In the genomic region with DNA sequence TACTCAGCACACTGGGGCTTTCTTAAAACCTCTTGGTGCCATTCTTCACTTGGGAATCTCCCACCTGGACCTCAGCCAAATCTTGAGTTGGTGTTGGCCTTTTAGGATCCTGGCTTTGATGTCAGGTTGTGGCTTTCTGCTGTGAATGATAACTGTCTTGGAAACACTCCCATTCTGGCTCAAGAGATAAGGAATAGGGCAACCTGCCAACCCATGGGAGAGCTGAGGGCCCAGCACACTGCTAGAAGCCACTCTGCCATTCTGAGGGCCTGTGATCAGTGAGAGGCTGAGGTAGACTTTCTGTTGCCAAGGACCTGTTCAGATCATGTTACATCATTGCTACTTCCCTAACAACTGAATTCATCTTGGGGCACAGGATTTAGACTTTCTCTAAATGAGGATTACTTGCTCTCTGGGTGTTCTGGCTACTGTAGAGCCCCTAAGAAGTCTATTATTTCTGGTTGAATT, we compare ENCODE assay signal across 8 cellular contexts. TPM values are rescaled to one million over a fixed set of nuclear protein-coding genes. Genes with fewer than 3 reads are reported as not detected.
DNase-seq lines count a peak whose midpoint lies in the region; ATAC-seq and TF ChIP-seq lines count a peak whose summit lies in the region.

No MANE protein-coding gene starts in this region.

- no peak overlapping the region for H3K27ac Mint-ChIP-seq in nephron progenitor cell

- H3K4me3 ChIP-seq in brain microvascular endothelial cell (ENCODE audit: low read depth, low read length) = no peak overlapping the region

- peaks cover 4% of the 10 kb centered on the region for H3K36me3 ChIP-seq in brain microvascular endothelial cell (replicated peaks)

- H3K36me3 Mint-ChIP-seq in nephron progenitor cell (ENCODE audit: low read depth) = peaks cover 7% of the 10 kb centered on the region

- H3K9me3 Mint-ChIP-seq in nephron progenitor cell = no peaks in the 10 kb centered on the region

- H3K27ac ChIP-seq in brain microvascular endothelial cell = no peak overlapping the region

- TF ChIP-seq CTCF in brain microvascular endothelial cell (IDR thresholded peaks at IDR 0.05; ENCODE audit: low read depth, low read length, missing control alignments) (no peak), omental fat pad (IDR thresholded peaks at IDR 0.05) (no peak), nephron progenitor cell (IDR thresholded peaks at IDR 0.05) (no peak)

- H3K4me3 Mint-ChIP-seq in nephron progenitor cell = no peak overlapping the region

- in situ Hi-C loops in brain microvascular endothelial cell (cut with HindIII; ENCODE audit: low pct_ligation_motif_present, low sequenced_read_pairs) (no loop called here), ACHN (cut with HindIII; ENCODE audit: low pct_ligation_motif_present, low pct_unique_long_range_greater_than_20kb, low sequenced_read_pairs) (no loop called here)

- H3K27me3 Mint-ChIP-seq in nephron progenitor cell (ENCODE audit: low read depth, poor library complexity) = no peaks in the 10 kb centered on the region

- no peaks in the 10 kb centered on the region for H3K27me3 ChIP-seq in brain microvascular endothelial cell (replicated peaks)

- DNase-seq in LoVo (ENCODE audit: low spot score) (peak; percentile 94), brain microvascular endothelial cell (peak; percentile 33), omental fat pad (ENCODE audit: low spot score) (no peak), nephron progenitor cell (no peak), ACHN (no peak)
- DNase-seq in effector CD8-positive, alpha-beta T cell (lab: John Stamatoyannopoulos, UW) = no peak

- peaks cover 6% of the 10 kb centered on the region for H3K4me1 Mint-ChIP-seq in nephron progenitor cell

- peak; percentile 27 for ATAC-seq in GM18499 (IDR thresholded peaks at IDR 0.05; ENCODE audit: insufficient read depth, unreplicated experiment)
- peak; percentile 45 for ATAC-seq in GM21576 (IDR thresholded peaks at IDR 0.05; ENCODE audit: unreplicated experiment)
- ATAC-seq in omental fat pad (ENCODE audit: low FRiP score) = no peak

RNA-seq across cellular contexts. Expression of a gene that starts 45.8 kb away (rescaled TPM):
- total RNA-seq in omental fat pad = 1 to 10 TPM in 3 of 4 donors, under 1 TPM in 1; 0.56 to 2.4 (median 1.7) TPM

RNA-seq across cellular contexts. Expression of a gene that starts 48.4 kb away (rescaled TPM):
- total RNA-seq in omental fat pad = 10 to 100 TPM; 73.4 to 92.6 (median 78.2) TPM

Comparison
In these comparisons a context has a peak if more than half of its experiments do, and no peak if none do; other contexts are left out.
1. DNase-seq: peak in LoVo (single experiment) and brain microvascular endothelial cell (single experiment); none in omental fat pad (single experiment), nephron progenitor cell (single experiment), ACHN (single experiment) and effector CD8-positive, alpha-beta T cell (single experiment).